Comparison of ENCODE assay signal across 12 cellular contexts in the genomic region with DNA sequence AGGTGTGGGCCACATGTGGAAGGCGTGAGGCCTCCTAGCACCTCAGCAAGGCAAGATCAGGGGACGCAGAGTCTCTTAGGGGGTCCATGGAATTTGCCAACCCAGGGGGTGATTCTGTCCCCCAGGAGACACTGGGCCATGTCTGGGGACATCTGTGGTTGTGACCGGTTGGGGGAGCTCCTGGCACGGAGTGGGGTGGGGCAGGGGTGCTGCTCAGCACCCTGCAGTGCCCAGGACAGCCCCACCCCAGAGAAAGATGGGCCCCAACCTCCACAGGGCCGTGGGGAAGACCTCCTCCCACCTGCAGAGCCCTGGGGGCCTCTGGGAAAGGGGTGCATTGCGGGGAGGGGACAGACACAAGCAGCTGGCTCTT. TPM values are rescaled to one million over a fixed set of nuclear protein-coding genes. Genes with fewer than 3 reads are reported as not detected.
DNase-seq lines count a peak whose midpoint lies in the region; ATAC-seq and TF ChIP-seq lines count a peak whose summit lies in the region.
"Had no signal": no experiment of that assay in that cellular context is flagged by ENCODE, and none has a peak within 500 bp of the region (broad histone marks: within the 10 kb centered on the region; RNA-seq: fewer than 3 reads in every experiment).

No MANE protein-coding gene starts in this region.

- TF ChIP-seq POLR2A in breast epithelium (IDR thresholded peaks at IDR 0.05) (no peak), vagina (IDR thresholded peaks at IDR 0.05) (no peak), erythroblast (IDR thresholded peaks at IDR 0.05; ENCODE audit: low read length) (no peak)

- H3K27me3 ChIP-seq in heart right ventricle: no peaks in the 10 kb centered on the region
- H3K27me3 ChIP-seq in breast epithelium: no peaks in the 10 kb centered on the region
- no peaks in the 10 kb centered on the region for H3K27me3 ChIP-seq in muscle layer of colon (ENCODE audit: control insufficient read depth in 1 of 2, insufficient read depth in 2 of 2, low read length in 2 of 2)
- no peaks in the 10 kb centered on the region for H3K27me3 ChIP-seq in vagina
- H3K27me3 ChIP-seq: MG63 had no signal

- WGBS in heart right ventricle, 2 donors: 76 to 79% methylated on average over 5 to 6 of the region's 6 CpGs

- DNase-seq in heart right ventricle (no peak), left ventricle myocardium superior (no peak), breast epithelium (ENCODE audit: low spot score in 2 of 2) (no peak), vagina (ENCODE audit: extremely low spot score in 2 of 2) (no peak), erythroblast (lab: John Stamatoyannopoulos, UW) (no peak), inferior parietal cortex (ENCODE audit: extremely low spot score) (no peak), RKO (ENCODE audit: low spot score) (no peak)
- DNase-seq: activated gamma-delta T cell treated with Interleukin-2 at 50 U/mL for 16 hours; effector CD8-positive, alpha-beta T cell; NCI-H526 treated with DMSO at 0.1 percent for 48 hours had no signal

- ATAC-seq in heart right ventricle (no peak), left ventricle myocardium superior (no peak)

- no peak overlapping the region for H3K9ac ChIP-seq in muscle layer of colon (ENCODE audit: low read length)

- TF ChIP-seq CTCF in heart right ventricle (IDR thresholded peaks at IDR 0.05) (no peak), breast epithelium (IDR thresholded peaks at IDR 0.05) (no peak), vagina (IDR thresholded peaks at IDR 0.05) (no peak)

- H3K4me1 ChIP-seq in heart right ventricle (peaks cover 75 to 91% (median 85%) of the 10 kb centered on the region in 9 donors), breast epithelium (peaks cover 59 to 70% of the 10 kb centered on the region in 2 donors), muscle layer of colon (ENCODE audit: insufficient read depth, low read length) (peaks cover 73% of the 10 kb centered on the region), vagina (peaks cover 85% of the 10 kb centered on the region)

- H3K27ac ChIP-seq in heart right ventricle (peak overlapping the region in 9 of 10 donors; percentile 51 to 100 (median 95)), breast epithelium (peak overlapping the region; percentile 98), muscle layer of colon (ENCODE audit: low read depth, low read length) (peak overlapping the region; percentile 42), vagina (peak overlapping the region; percentile 100)

- H3K9me3 ChIP-seq in heart right ventricle: no peaks in the 10 kb centered on the region
- no peaks in the 10 kb centered on the region for H3K9me3 ChIP-seq in breast epithelium
- H3K9me3 ChIP-seq in muscle layer of colon (ENCODE audit: low read length): no peaks in the 10 kb centered on the region
- H3K9me3 ChIP-seq in vagina: no peaks in the 10 kb centered on the region
- H3K9me3 ChIP-seq: MG63 had no signal

- no peak overlapping the region for H3K4me3 ChIP-seq in heart right ventricle
- peak overlapping the region in 2 of 3 donors; percentile 95 to 97 for H3K4me3 ChIP-seq in breast epithelium
- no peak overlapping the region for H3K4me3 ChIP-seq in muscle layer of colon (ENCODE audit: low read depth in 1 of 2, low read length in 2 of 2)
- no peak overlapping the region for H3K4me3 ChIP-seq in vagina
- H3K4me3 ChIP-seq: MG63 had no signal

- peaks cover 0 to 62% (median 7%) of the 10 kb centered on the region in 9 donors for H3K36me3 ChIP-seq in heart right ventricle
- H3K36me3 ChIP-seq in breast epithelium: no peaks in the 10 kb centered on the region
- H3K36me3 ChIP-seq in muscle layer of colon (ENCODE audit: insufficient read depth, low read length): peaks cover 45% of the 10 kb centered on the region
- H3K36me3 ChIP-seq in vagina: peaks cover 0 to 25% of the 10 kb centered on the region in 2 donors
- H3K36me3 ChIP-seq: MG63 had no signal

- intact Hi-C loops in heart right ventricle (cut with DNase I): no loop called here
- intact Hi-C loops in left ventricle myocardium superior (cut with micrococcal nuclease): no loop called here
- intact Hi-C loops in breast epithelium (cut with DNase I; ENCODE audit: low total_unique reads): no loop called here
- intact Hi-C loops in vagina (cut with DNase I): no loop called here

RNA-seq across cellular contexts. Expression of gene MKNK2, which starts 4.0 kb away (rescaled TPM):
- total RNA-seq in heart right ventricle (100 to 1,000 TPM; 107 to 260 (median 144) TPM), left ventricle myocardium superior (272 TPM), breast epithelium (100 to 1,000 TPM in 1 of 3 donors, 10 to 100 TPM in 2; 94.7 to 170 (median 97.0) TPM), vagina (185 TPM)
- polyA plus RNA-seq in heart right ventricle: 100 to 1,000 TPM; 144 to 189 TPM

RNA-seq across cellular contexts. Expression of gene BTBD2, which starts 31.5 kb away (rescaled TPM):
- 10 to 100 TPM; 45.1 to 70.4 (median 56.6) TPM for total RNA-seq in heart right ventricle
- 10 to 100 TPM; 42.8 to 55.2 TPM for polyA plus RNA-seq in heart right ventricle
- total RNA-seq in left ventricle myocardium superior: 65.6 TPM
- total RNA-seq in breast epithelium: 10 to 100 TPM; 52.0 to 67.2 (median 54.4) TPM
- total RNA-seq in vagina: 81.5 TPM

RNA-seq across cellular contexts. Expression of gene MOB3A, which starts 49.1 kb away (rescaled TPM):
- total RNA-seq in heart right ventricle (10 to 100 TPM; 10.0 to 30.5 (median 16.2) TPM), left ventricle myocardium superior (17.5 TPM), breast epithelium (10 to 100 TPM; 18.3 to 45.8 (median 29.2) TPM), vagina (50.6 TPM)
- polyA plus RNA-seq in heart right ventricle: 10 to 100 TPM in 1 of 2 donors, 1 to 10 TPM in 1; 8.9 to 12.8 TPM

RNA-seq across cellular contexts. Expression of gene IZUMO4, which starts 49.7 kb away (rescaled TPM):
- total RNA-seq in heart right ventricle (1 to 10 TPM; 1.2 to 6.5 (median 2.2) TPM), left ventricle myocardium superior (1.9 TPM), breast epithelium (10 to 100 TPM in 1 of 3 donors, 1 to 10 TPM in 2; 3.6 to 12.8 (median 3.7) TPM), vagina (7.9 TPM)
- polyA plus RNA-seq in heart right ventricle: 10 to 100 TPM in 1 of 2 donors, 1 to 10 TPM in 1; 8.6 to 13.1 TPM

Comparison
In these comparisons a context has a peak if more than half of its experiments do, and no peak if none do; other contexts are left out.
1. H3K27ac ChIP-seq: peak in every context shown above with its lines; median percentile 100 in vagina; 98 in breast epithelium; 95 in heart right ventricle; 42 in muscle layer of colon.
2. H3K4me3 ChIP-seq: peak in breast epithelium (2 of 3); none in heart right ventricle (0 of 10), muscle layer of colon (0 of 2) and vagina (0 of 2).